8 cellular contexts compared by ENCODE assay signal in genomic region chr20:62183426-62184142, GRCh38.
DNase-seq lines count a peak whose midpoint lies in the region; ATAC-seq and TF ChIP-seq lines count a peak whose summit lies in the region.

No MANE protein-coding gene starts in this region.

- H3K9ac ChIP-seq in SK-N-MC (ENCODE audit: insufficient read length): peak overlapping the region; percentile 100

- peak overlapping the region; percentile 94 for H3K4me3 ChIP-seq in GM12875 (ENCODE audit: low read depth, low read length)
- peak overlapping the region; percentile 99 for H3K4me3 ChIP-seq in SK-N-MC
- H3K4me3 ChIP-seq in fibroblast of pulmonary artery (replicated peaks; ENCODE audit: low read depth, low read length): peak overlapping the region; percentile 93
- peak overlapping the region; percentile 96 for H3K4me3 ChIP-seq in retinal pigment epithelial cell (ENCODE audit: low read length)

- TF ChIP-seq CTCF in GM12875 (IDR thresholded peaks at IDR 0.05; ENCODE audit: borderline replicate concordance, insufficient read depth, low read depth, low read length) (no peak), fibroblast of pulmonary artery (IDR thresholded peaks at IDR 0.05; ENCODE audit: low read length, missing control alignments) (no peak), retinal pigment epithelial cell (conservative IDR thresholded peaks at IDR 0.05; ENCODE audit: low read depth, low read length) (no peak)

- H3K9me3 ChIP-seq in SK-N-MC (ENCODE audit: low read depth, low read length): no peaks in the 10 kb centered on the region

- DNase-seq in SK-N-MC (ENCODE audit: low read depth, low spot score) (no peak), fibroblast of pulmonary artery (ENCODE audit: low read depth) (no peak), retinal pigment epithelial cell (ENCODE audit: low read depth) (no peak), NCI-H226 (no peak), C1 segment of cervical spinal cord (lab: John Stamatoyannopoulos, UW) (no peak), GF-D8 (lab: John Stamatoyannopoulos, UW) (no peak)

- H3K27ac ChIP-seq in SK-N-MC: peak overlapping the region; percentile 87

- ATAC-seq in GM21825 (IDR thresholded peaks at IDR 0.05; ENCODE audit: unreplicated experiment): no peak

- no peaks in the 10 kb centered on the region; the same call in none of the 2 replicates for H3K36me3 ChIP-seq in SK-N-MC (ENCODE audit: insufficient read depth, low read length)
